33 cellular contexts compared by ENCODE assay signal in the genomic region with DNA sequence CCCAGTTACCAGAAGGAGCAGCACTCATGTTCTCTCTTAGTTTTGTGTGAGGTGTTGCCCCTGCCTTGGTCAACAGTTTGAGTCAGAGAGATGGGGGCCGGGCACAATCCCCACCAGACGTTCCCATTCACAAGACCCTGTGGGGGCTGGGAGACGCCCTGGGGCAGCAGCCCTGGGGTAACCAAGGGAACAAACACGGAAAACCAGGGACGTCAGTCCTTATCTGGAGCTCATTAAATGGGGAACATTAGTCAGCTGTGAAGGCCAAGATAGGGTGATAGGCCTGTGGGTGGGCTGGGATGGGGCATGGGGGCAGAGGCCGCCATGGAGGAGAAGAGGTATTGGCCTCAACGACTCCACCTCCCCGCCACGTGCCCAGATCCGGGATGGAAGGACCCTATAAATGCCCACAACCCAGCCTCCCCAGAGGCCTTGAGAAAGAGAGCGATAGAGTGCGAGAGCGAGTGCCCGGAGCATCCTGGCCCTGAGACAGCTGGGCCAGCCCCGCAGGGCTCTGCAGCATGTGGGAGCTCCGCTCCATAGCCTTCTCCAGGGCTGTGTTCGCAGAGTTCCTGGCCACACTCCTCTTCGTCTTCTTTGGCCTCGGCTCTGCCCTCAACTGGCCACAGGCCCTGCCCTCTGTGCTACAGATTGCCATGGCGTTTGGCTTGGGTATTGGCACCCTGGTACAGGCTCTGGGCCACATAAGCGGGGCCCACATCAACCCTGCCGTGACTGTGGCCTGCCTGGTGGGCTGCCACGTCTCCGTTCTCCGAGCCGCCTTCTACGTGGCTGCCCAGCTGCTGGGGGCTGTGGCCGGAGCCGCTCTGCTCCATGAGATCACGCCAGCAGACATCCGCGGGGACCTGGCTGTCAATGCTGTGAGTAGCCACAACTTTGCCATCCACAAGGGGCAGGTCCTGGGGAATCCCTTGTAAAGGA. TPM values are rescaled to one million over a fixed set of nuclear protein-coding genes. Genes with fewer than 3 reads are reported as not detected.
DNase-seq lines count a peak whose midpoint lies in the region; ATAC-seq, FAIRE-seq and TF ChIP-seq lines count a peak whose summit lies in the region.
"Had no signal": no experiment of that assay in that cellular context is flagged by ENCODE, and none has a peak within 500 bp of the region (broad histone marks: within the 10 kb centered on the region; RNA-seq: fewer than 3 reads in every experiment).

A gene with protein sequence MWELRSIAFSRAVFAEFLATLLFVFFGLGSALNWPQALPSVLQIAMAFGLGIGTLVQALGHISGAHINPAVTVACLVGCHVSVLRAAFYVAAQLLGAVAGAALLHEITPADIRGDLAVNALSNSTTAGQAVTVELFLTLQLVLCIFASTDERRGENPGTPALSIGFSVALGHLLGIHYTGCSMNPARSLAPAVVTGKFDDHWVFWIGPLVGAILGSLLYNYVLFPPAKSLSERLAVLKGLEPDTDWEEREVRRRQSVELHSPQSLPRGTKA (plus strand): TSS at position 428 of the 942 bp plus-strand sequence. CDS start 94 bp downstream, at position 522.

- no peak within 1 kb of the TSS for H2BK120ac ChIP-seq in H1 (replicated peaks; ENCODE audit: low read depth, low read length)

- no peak within 1 kb of the TSS for H2AFZ ChIP-seq in H1 (ENCODE audit: low read length)

- no peak for TF ChIP-seq POLR2A in H1 (IDR thresholded peaks at IDR 0.05; ENCODE audit: control extremely low read depth in 1 of 2, low read depth in 2 of 2, low read length in 2 of 2)

- no peak within 1 kb of the TSS for H3K4ac ChIP-seq in H1 (replicated peaks; ENCODE audit: insufficient read length, low read depth, low read length)

- H2BK15ac ChIP-seq in H1 (ENCODE audit: low read length) = 0 out of 2 replicates have a peak within 1 kb of the TSS, but pooled peaks have one; percentile 25

- H2AK5ac ChIP-seq in H1 (ENCODE audit: low read depth, low read length) = no peak within 1 kb of the TSS

- no peak within 1 kb of the TSS for H3K9ac ChIP-seq in H1 (replicated peaks in 1 of 4; ENCODE audit: extremely low read depth in 1 of 4, low read depth in 3 of 4, low read length in 3 of 4)

- H3K18ac ChIP-seq in H1 (ENCODE audit: extremely low read depth, low read length) = no peak within 1 kb of the TSS

- H3K79me1 ChIP-seq in H1 (ENCODE audit: low read depth, low read length) = no peaks in the 10 kb centered on the region

- no peaks in the 10 kb centered on the region for H3K79me2 ChIP-seq in H1 (ENCODE audit: control insufficient read depth in 1 of 2, insufficient read depth in 2 of 2, low read length in 2 of 2)

- H4K91ac ChIP-seq in H1 (replicated peaks; ENCODE audit: insufficient read length, low read length) = peak within 1 kb of the TSS; percentile 52

- H3K4me2 ChIP-seq in H1 (ENCODE audit: insufficient read depth in 1 of 2, low read depth in 2 of 2, low read length in 2 of 2) = no peak within 1 kb of the TSS

- no peak for TF ChIP-seq CTCF in H1 (IDR thresholded peaks at IDR 0.05; ENCODE audit: control extremely low read depth in 1 of 3, insufficient read depth in 1 of 3, low read depth in 1 of 3, low read length in 3 of 3)
- no peak for TF ChIP-seq CTCF in neural crest cell (conservative IDR thresholded peaks at IDR 0.05)

- peak; percentile 54 for DNase-seq in activated effector memory CD4-positive, alpha-beta T cell treated with anti-CD3 and anti-CD28 coated beads, Interleukin-2, amount 50 U/mL, for 16 hours
- no peak for DNase-seq in activated effector memory CD4-positive, alpha-beta T cell treated with Interleukin-2 at 50 U/mL for 16 hours
- no peak for DNase-seq in H1 (ENCODE audit: low read depth in 1 of 2, low spot score in 2 of 2)
- no peak for DNase-seq in neural crest cell (ENCODE audit: low read depth, low spot score)
- no peak for DNase-seq in activated naive CD4-positive, alpha-beta T cell (lab: John Stamatoyannopoulos, UW)
- DNase-seq in stimulated activated CD4-positive, alpha-beta T cell treated with anti-CD3 and anti-CD28 coated beads, Interleukin-15, amount 100 ng/mL, for 24 hours = no peak
- DNase-seq: activated CD4-positive, alpha-beta memory T cell treated with anti-CD3 and anti-CD28 coated beads for 36 hours; activated gamma-delta T cell treated with Interleukin-2 at 50 U/mL for 16 hours; amniotic stem cell; DMS153; effector CD4-positive, alpha-beta T cell; foreskin fibroblast; IMR-90; lower lobe of right lung; NCI-H1105; NCI-H2081; NCI-H2227 treated with DMSO at 0.1 percent for 48 hours; NCI-H69; nephron progenitor cell; stimulated activated naive CD4-positive, alpha-beta T cell treated with Interleukin-2 at 50 U/mL for 16 hours; T-helper 1 cell; testis; uterus had no signal

- no peaks in the 10 kb centered on the region for H3K27me3 Mint-ChIP-seq in neural crest cell (ENCODE audit: low read depth)

- ATAC-seq in GM21515 (IDR thresholded peaks at IDR 0.05; ENCODE audit: unreplicated experiment) (no peak), GM18498 (IDR thresholded peaks at IDR 0.05; ENCODE audit: unreplicated experiment) (no peak)
- ATAC-seq: activated CD4-positive, CD25-positive, alpha-beta regulatory T cell treated with anti-CD3 and anti-CD28 coated beads, Interleukin-2, amount 50 U/mL, for 24 hours; lower lobe of right lung; right lobe of liver had no signal

- POLR2A ChIA-PET in H1 (lab: Charles Lee; ENCODE audit: partially characterized antibody) = interaction anchor here (1.7 kb wide), 1 partner anchor 16 kb away, joined by 8 read pairs; no protein-coding TSS in a partner anchor

- 87% methylated on average over 25 of the region's 32 CpGs; no CpG with 5 or more reads in 1 of the 2 experiments for WGBS in H1 (ENCODE audit: extremely low coverage in 1 of 2, insufficient coverage in 1 of 2, insufficient read length in 1 of 2, insufficient replicate concordance in 2 of 2, low coverage in 1 of 2, low lambda C conversion rate in 2 of 2, missing lambda C conversion rate in 1 of 2), 2 experiments

- H3K27ac Mint-ChIP-seq in neural crest cell (ENCODE audit: unreplicated experiment) = peak within 1 kb of the TSS; percentile 71
- H3K27ac Mint-ChIP-seq: activated CD4-positive, alpha-beta memory T cell treated with anti-CD3 and anti-CD28 coated beads for 36 hours; nephron progenitor cell had no signal

- no peak within 1 kb of the TSS for H2BK5ac ChIP-seq in H1 (ENCODE audit: low read depth, low read length)

- no peak for TF ChIP-seq EP300 in H1 (IDR thresholded peaks at IDR 0.05; ENCODE audit: borderline replicate concordance in 1 of 2, low read depth in 2 of 2, low read length in 2 of 2)

- peaks cover 0 to 13% (median 9%) of the 10 kb centered on the region in 4 experiments; a peak in 6 of 7 replicates for H3K27me3 ChIP-seq in H1 (replicated peaks in 1 of 4; ENCODE audit: control insufficient read depth in 3 of 4, extremely low read depth in 1 of 4, insufficient read depth in 3 of 4, low read length in 3 of 4)
- H3K27me3 ChIP-seq: Peyer's patch, right lobe of liver, testis had no signal

- no peak within 1 kb of the TSS for H3K4me3 ChIP-seq in H1 (ENCODE audit: extremely low read depth in 1 of 4, insufficient read depth in 2 of 4, low read depth in 3 of 4, low read length in 4 of 4)
- H3K4me3 ChIP-seq: lower lobe of right lung, Peyer's patch, right lobe of liver, testis, uterus had no signal

- no peak within 1 kb of the TSS for H4K8ac ChIP-seq in H1 (ENCODE audit: extremely low read depth, insufficient read depth, low read length)

- TF ChIP-seq RAD21 in H1 (IDR thresholded peaks at IDR 0.05 in 1 of 2, conservative IDR thresholded peaks at IDR 0.05 in 1 of 2; ENCODE audit: low read depth in 2 of 2, low read length in 2 of 2) = no peak

- H3K36me3 ChIP-seq in H1 (ENCODE audit: control insufficient read depth in 2 of 4, insufficient read depth in 4 of 4, low read length in 3 of 4) = no peaks in the 10 kb centered on the region
- H3K36me3 ChIP-seq: lower lobe of right lung, Peyer's patch, right lobe of liver, uterus had no signal

- peaks cover 1 to 7% (median 4%) of the 10 kb centered on the region in 4 experiments; a peak in 6 of 7 replicates for H3K4me1 ChIP-seq in H1 (replicated peaks in 1 of 4; ENCODE audit: control insufficient read depth in 3 of 4, insufficient read depth in 4 of 4, low read length in 3 of 4)
- H3K4me1 ChIP-seq: Peyer's patch, uterus had no signal

- no peaks in the 10 kb centered on the region for H3K9me3 ChIP-seq in H1 (ENCODE audit: insufficient read depth in 2 of 2, low read depth in 1 of 2, low read length in 1 of 2)
- H3K9me3 ChIP-seq: lower lobe of right lung, Peyer's patch, right lobe of liver, testis, uterus had no signal

- no peak within 1 kb of the TSS for H3K56ac ChIP-seq in H1 (replicated peaks; ENCODE audit: insufficient read length, low read depth, low read length)

- CTCF ChIA-PET in H1 (lab: Charles Lee; ENCODE audit: partially characterized antibody) = interaction anchor here (1.3 to 7.6 kb wide), 5 partner anchors 9 to 174 kb away, joined by 3 to 104 read pairs (median 9); no protein-coding TSS in a partner anchor

- no peaks in the 10 kb centered on the region for H3K36me3 Mint-ChIP-seq in neural crest cell (ENCODE audit: low read depth)
- H3K36me3 Mint-ChIP-seq: activated CD4-positive, alpha-beta memory T cell treated with anti-CD3 and anti-CD28 coated beads for 36 hours had no signal

- H3K4me3 Mint-ChIP-seq in neural crest cell = no peak within 1 kb of the TSS
- H3K4me3 Mint-ChIP-seq: activated CD4-positive, alpha-beta memory T cell treated with anti-CD3 and anti-CD28 coated beads for 36 hours; nephron progenitor cell had no signal

- no peak within 1 kb of the TSS for H3K14ac ChIP-seq in H1 (ENCODE audit: insufficient read length)

- no peak within 1 kb of the TSS for H3K27ac ChIP-seq in H1 (ENCODE audit: low read depth, low read length)
- H3K27ac ChIP-seq: lower lobe of right lung, Peyer's patch, right lobe of liver, testis, uterus had no signal

- 0 out of 2 replicates have a peak within 1 kb of the TSS, but pooled peaks have one; percentile 7 for H2BK20ac ChIP-seq in H1 (ENCODE audit: low read length)

- H4K5ac ChIP-seq in H1 (ENCODE audit: insufficient read length, low read depth, low read length) = no peak within 1 kb of the TSS

- H3K4me1 Mint-ChIP-seq in neural crest cell = peaks cover 7% of the 10 kb centered on the region

- no peaks in the 10 kb centered on the region for H3K9me3 Mint-ChIP-seq in neural crest cell
- H3K9me3 Mint-ChIP-seq: activated CD4-positive, alpha-beta memory T cell treated with anti-CD3 and anti-CD28 coated beads for 36 hours; nephron progenitor cell had no signal

- no peak within 1 kb of the TSS for H2BK12ac ChIP-seq in H1 (ENCODE audit: low read depth, low read length)

- H3K23ac ChIP-seq in H1 (ENCODE audit: insufficient read length) = no peak within 1 kb of the TSS

- FAIRE-seq in H1 (lab: Jason Lieb, UNC) = no peak
- FAIRE-seq: A204.1, H54, keratinocyte had no signal

- H3K23me2 ChIP-seq in H1 (ENCODE audit: low read depth, low read length) = no peaks in the 10 kb centered on the region; the same call in 1 of the 2 replicates

- H4K20me1 ChIP-seq in H1 (replicated peaks in 1 of 2; ENCODE audit: control insufficient read depth in 1 of 2, insufficient read depth in 2 of 2, low read length in 2 of 2) = no peaks in the 10 kb centered on the region

RNA-seq across cellular contexts. Expression of the gene that starts here (rescaled TPM):
- total RNA-seq in H1 (2021; fragmentation: NEBNext Ultra II Directional; extraction: Animal tissue kit (Norgen Biotek cat#: 25700)) = not detected in 2 replicates
- polyA plus RNA-seq in H1 (2011; rRNA removed) = 0.02 TPM in 1 of 2 replicates, not detected in the other
- polyA plus RNA-seq in H1 (2011; cell fraction: cytosol; rRNA removed) = not detected
- polyA plus RNA-seq in H1 (2011; cell fraction: nucleus; rRNA removed) = 0.06 TPM
- polyA plus RNA-seq in H1 (2012, experiment 1 of 2) = not detected in 4 replicates
- polyA plus RNA-seq in H1 (2012, experiment 2 of 2) = not detected
- not detected for polyA plus RNA-seq in H1 (2013, experiment 1 of 2)
- polyA plus RNA-seq in H1 (2013, experiment 2 of 2) = not detected
- polyA minus RNA-seq in H1 (2011; rRNA and poly(A)+ RNA removed) = 0.05 and 0.06 TPM in 2 replicates
- polyA minus RNA-seq in H1 (2011; cell fraction: cytosol; rRNA and poly(A)+ RNA removed) = not detected
- 0.20 TPM for polyA minus RNA-seq in H1 (2011; cell fraction: nucleus; rRNA and poly(A)+ RNA removed)
- total RNA-seq in neural crest cell = not detected in 2 replicates
- total RNA-seq: activated CD4-positive, alpha-beta memory T cell treated with anti-CD3 and anti-CD28 coated beads for 36 hours; epithelial cell of proximal tubule; IMR-90; lower lobe of right lung; M059J; Peyer's patch; right lobe of liver; uterus had no signal
- polyA plus RNA-seq: IMR-90, keratinocyte had no signal
